Comparison of ENCODE assay signal across 14 cellular contexts in the genomic region with DNA sequence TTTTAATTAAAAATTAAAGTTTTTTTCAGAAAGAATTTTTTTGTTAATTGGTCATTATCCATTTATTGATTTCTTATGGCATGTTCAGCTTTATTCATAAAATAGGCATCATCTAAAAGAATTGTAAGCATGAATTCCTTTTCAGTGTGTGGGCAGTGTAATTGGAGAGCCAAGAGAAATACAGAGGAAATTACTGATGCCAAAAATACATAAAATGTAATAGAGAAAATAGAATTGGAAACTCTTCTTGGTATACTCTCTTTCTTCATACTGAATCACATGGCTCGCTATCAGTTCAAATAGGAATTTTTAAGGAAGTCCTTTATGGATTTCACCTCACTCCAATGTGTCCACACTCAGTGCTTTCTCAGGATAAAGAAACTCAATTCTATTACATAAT.
"Had no signal": no experiment of that assay in that cellular context is flagged by ENCODE, and none has a peak within 500 bp of the region (broad histone marks: within the 10 kb centered on the region; RNA-seq: fewer than 3 reads in every experiment).

No MANE protein-coding gene starts in this region.

- DNase-seq: activated CD4-positive, alpha-beta T cell treated with anti-CD3 and anti-CD28 coated beads, Interleukin-2, amount 50 U/mL, for 4 hours; dorsolateral prefrontal cortex; islet precursor cell; natural killer cell; stimulated activated CD4-positive, alpha-beta T cell treated with anti-CD3 and anti-CD28 coated beads, Interleukin-12 subunit alpha, Interleukin-12 subunit beta, amount 100 ng/mL, for 4 hours; stimulated activated CD4-positive, alpha-beta T cell treated with anti-CD3 and anti-CD28 coated beads, Interleukin-1b, Interleukin-23, amount 100 ng/mL, for 48 hours; stimulated activated CD8-positive, alpha-beta memory T cell treated with anti-CD3 and anti-CD28 coated beads, Interleukin-4, amount 100 ng/mL, for 48 hours; stimulated activated naive CD4-positive, alpha-beta T cell treated with Interleukin-2 at 50 U/mL for 16 hours; substantia nigra; SW 1271; tibial artery had no signal

- H3K9me3 ChIP-seq: lower lobe of right lung, neutrophil, tibial artery had no signal

- H3K27me3 ChIP-seq: dorsolateral prefrontal cortex, neutrophil, tibial artery had no signal

- H3K36me3 ChIP-seq: lower lobe of right lung, neutrophil, tibial artery had no signal

- H3K27ac ChIP-seq: dorsolateral prefrontal cortex, lower lobe of right lung, neutrophil, tibial artery had no signal

- H3K4me1 ChIP-seq: lower lobe of right lung, tibial artery had no signal

- ATAC-seq: activated naive CD4-positive, alpha-beta T cell treated with anti-CD3 and anti-CD28 coated beads, Interleukin-2, amount 50 U/mL, for 72 hours; lower lobe of right lung; natural killer cell had no signal

- H3K4me3 ChIP-seq: dorsolateral prefrontal cortex, lower lobe of right lung, tibial artery had no signal
